1 cellular context compared by ENCODE assay signal in the genomic region with DNA sequence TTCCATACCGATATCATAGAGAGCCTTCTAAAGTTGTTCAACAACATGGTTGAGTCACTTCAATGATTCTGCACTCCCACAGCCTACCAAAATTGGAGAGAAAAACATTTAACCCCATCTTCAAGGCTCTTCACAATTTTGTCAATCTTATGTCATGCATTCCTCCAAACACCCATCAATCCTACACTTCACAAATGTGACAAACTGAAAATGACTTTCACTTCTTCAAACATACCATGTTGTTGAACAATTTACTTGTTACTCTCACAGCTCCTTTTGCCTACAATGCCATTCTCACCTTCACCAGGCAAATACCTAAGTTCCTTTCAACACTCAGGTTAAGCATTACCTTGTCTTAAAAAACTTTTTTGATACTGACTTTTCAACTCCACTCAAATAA.
TF ChIP-seq lines count a peak whose summit lies in the region.

No MANE protein-coding gene starts in this region.

TF ChIP-seq in H1, 55 proteins besides CTCF, POLR2A, EP300 and RAD21 (continued from another document):
- no peak for TF ChIP-seq E2F6 (IDR thresholded peaks at IDR 0.05)
